In genomic region chr12:57693659-57694458, GRCh38 we compare ENCODE assay signal across 8 cellular contexts. TPM values are rescaled to one million over a fixed set of nuclear protein-coding genes. Genes with fewer than 3 reads are reported as not detected.
DNase-seq lines count a peak whose midpoint lies in the region; ATAC-seq, FAIRE-seq and TF ChIP-seq lines count a peak whose summit lies in the region.

TSS of gene OS9 (plus strand) at chr12:57694132. CDS start at chr12:57694162, 30 bp downstream.

- peaks cover 8% of the 10 kb centered on the region for H3K27me3 Mint-ChIP-seq in activated B cell treated with CpG ODN at 0.5 μM for 24 hours
- H3K27me3 Mint-ChIP-seq in central memory CD8-positive, alpha-beta T cell = peaks cover 2% of the 10 kb centered on the region

- H3K27ac Mint-ChIP-seq in activated B cell treated with CpG ODN at 0.5 μM for 24 hours = no peak within 1 kb of the TSS
- H3K27ac Mint-ChIP-seq in central memory CD8-positive, alpha-beta T cell (ENCODE audit: low read depth) = no peak within 1 kb of the TSS

- ATAC-seq in HG03196 (IDR thresholded peaks at IDR 0.05; ENCODE audit: unreplicated experiment) (peak; percentile 98), activated B cell treated with CpG ODN at 0.5 μM for 24 hours (ENCODE audit: low read depth) (peak; percentile 91)
- peak; percentile 98 for ATAC-seq in central memory CD8-positive, alpha-beta T cell (replicated peaks; ENCODE audit: extremely low read depth, poor library complexity, severe bottlenecking)

- intact Hi-C loops in activated B cell treated with CpG ODN at 0.5 μM for 24 hours (cut with micrococcal nuclease) = loop anchor here (1.0 to 5.0 kb wide), 8 partner anchors 50 to 263 kb away; partner anchors contain the start of genes B4GALNT1, CDK4, DCTN2 and DDIT3

- in situ Hi-C loops in GM18951 (cut with MboI; ENCODE audit: low sequenced_read_pairs, unreplicated experiment) = no loop called here

- no peak within 1 kb of the TSS for H3K4me3 Mint-ChIP-seq in activated B cell treated with CpG ODN at 0.5 μM for 24 hours
- no peak within 1 kb of the TSS for H3K4me3 Mint-ChIP-seq in central memory CD8-positive, alpha-beta T cell

- POLR2A ChIA-PET in activated B cell treated with CpG ODN at 0.5 μM for 24 hours (lab: Charles Lee) = interaction anchor here (0.9 to 1.6 kb wide), 7 partner anchors 14 to 217 kb away, joined by 3 to 6 read pairs (median 4); partner anchors contain the start of genes CDK4, DDIT3 and TSPAN31

- CTCF ChIA-PET in activated B cell treated with CpG ODN at 0.5 μM for 24 hours (lab: Charles Lee) = interaction anchor here (1.4 kb wide), 1 partner anchor 63 kb away, joined by 3 read pairs; no protein-coding TSS in a partner anchor

- TF ChIP-seq POLR2A in GM18951 (IDR thresholded peaks at IDR 0.05; ENCODE audit: extremely low read depth, insufficient read depth, insufficient read length) = peak; percentile 92

- TF ChIP-seq CTCF in AG10803 (conservative IDR thresholded peaks at IDR 0.05; ENCODE audit: low read length) = peak; percentile 75
- no peak for TF ChIP-seq CTCF in activated B cell treated with CpG ODN at 0.5 μM for 24 hours (IDR thresholded peaks at IDR 0.05)

- H3K9me3 Mint-ChIP-seq in activated B cell treated with CpG ODN at 0.5 μM for 24 hours = no peaks in the 10 kb centered on the region
- no peaks in the 10 kb centered on the region for H3K9me3 Mint-ChIP-seq in central memory CD8-positive, alpha-beta T cell

- DNase-seq in AG10803 (ENCODE audit: low read depth) = peak; percentile 100
- DNase-seq in NCI-H226 = peak; percentile 100
- peak; percentile 73 for DNase-seq in activated B cell treated with CpG ODN at 0.5 μM for 24 hours
- DNase-seq in central memory CD8-positive, alpha-beta T cell (ENCODE audit: low spot score in 2 of 2) = peak; percentile 83 to 96
- DNase-seq in stimulated activated CD4-positive, alpha-beta T cell treated with anti-CD3 and anti-CD28 coated beads, Interleukin-12 subunit alpha, Interleukin-12 subunit beta, amount 100 ng/mL, for 4 hours = peak; percentile 85

- H3K36me3 Mint-ChIP-seq in activated B cell treated with CpG ODN at 0.5 μM for 24 hours (ENCODE audit: low read depth) = peaks cover 35% of the 10 kb centered on the region
- peaks cover 22% of the 10 kb centered on the region for H3K36me3 Mint-ChIP-seq in central memory CD8-positive, alpha-beta T cell (ENCODE audit: insufficient read depth)

- H3K4me3 ChIP-seq in AG10803 (ENCODE audit: low read length) = peak within 1 kb of the TSS; percentile 99

- peak; percentile 98 for FAIRE-seq in islet of Langerhans (lab: Jason Lieb, UNC)

- H3K4me1 Mint-ChIP-seq in activated B cell treated with CpG ODN at 0.5 μM for 24 hours = peaks cover 2% of the 10 kb centered on the region
- H3K4me1 Mint-ChIP-seq in central memory CD8-positive, alpha-beta T cell = peaks cover 12% of the 10 kb centered on the region

RNA-seq across cellular contexts. Expression of gene OS9, which starts in this region (rescaled TPM):
- 166 TPM in 2 replicates for total RNA-seq in activated B cell treated with CpG ODN at 0.5 μM for 24 hours

Comparison
In these comparisons a context has a peak if more than half of its experiments do, and no peak if none do; other contexts are left out.
1. Peak in every context shown above with its lines: DNase-seq, ATAC-seq and H3K4me3 ChIP-seq.